27 cellular contexts compared by ENCODE assay signal in the genomic region with DNA sequence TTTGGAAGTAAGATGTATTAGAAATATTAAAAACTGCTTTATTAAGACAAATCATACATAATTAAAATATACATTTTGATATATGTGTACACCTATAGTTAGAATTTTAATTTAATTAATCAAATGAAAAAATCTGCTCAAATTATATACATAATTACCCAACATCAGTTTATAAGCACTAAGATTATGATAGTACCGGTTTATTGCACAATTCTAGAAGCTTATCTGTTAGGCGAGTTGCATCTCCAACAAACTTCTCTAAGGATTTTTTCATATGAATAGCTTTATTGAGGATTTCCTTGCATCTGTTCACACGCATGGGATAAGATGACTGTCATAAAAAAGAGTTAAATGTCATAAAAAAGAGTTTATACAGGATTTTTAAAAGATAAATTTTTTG.
"Had no signal": no experiment of that assay in that cellular context is flagged by ENCODE, and none has a peak within 500 bp of the region (broad histone marks: within the 10 kb centered on the region; RNA-seq: fewer than 3 reads in every experiment).

No MANE protein-coding gene starts in this region.

- H3K27me3 ChIP-seq: esophagus muscularis mucosa had no signal

- FAIRE-seq: astrocyte had no signal

- ATAC-seq: activated CD8-positive, alpha-beta memory T cell treated with anti-CD3 and anti-CD28 coated beads, Interleukin-2, amount 10 ng/mL, durations not matched to agents 7 days and 5 days; activated CD8-positive, alpha-beta T cell treated with anti-CD3 and anti-CD28 coated beads, Interleukin-2, amount 10 ng/mL, durations not matched to agents 7 days and 5 days; activated naive CD4-positive, alpha-beta T cell treated with anti-CD3 and anti-CD28 coated beads, Interleukin-2, amount 50 U/mL, for 72 hours; effector memory CD8-positive, alpha-beta T cell; WTC11 had no signal

- H3K4me1 ChIP-seq: esophagus muscularis mucosa had no signal

- H3K9me3 ChIP-seq: esophagus muscularis mucosa had no signal

- DNase-seq: activated CD4-positive, alpha-beta T cell treated with anti-CD3 and anti-CD28 coated beads for 48 hours; activated CD4-positive, alpha-beta T cell treated with anti-CD3 and anti-CD28 coated beads, Interleukin-2, amount 50 U/mL, for 1 hour; activated CD4-positive, alpha-beta T cell treated with anti-CD3 and anti-CD28 coated beads, Interleukin-2, amount 50 U/mL, for 48 hours; activated CD8-positive, alpha-beta memory T cell treated with anti-CD3 and anti-CD28 coated beads, Interleukin-2, amount 10 ng/mL, durations not matched to agents 7 days and 5 days; activated CD8-positive, alpha-beta memory T cell treated with anti-CD3 and anti-CD28 coated beads, Interleukin-2, amount 50 U/mL, for 4 hours; activated CD8-positive, alpha-beta T cell treated with anti-CD3 and anti-CD28 coated beads, Interleukin-2, amount 10 ng/mL, durations not matched to agents 7 days and 5 days; activated effector memory CD4-positive, alpha-beta T cell treated with anti-CD3 and anti-CD28 coated beads, Interleukin-2, amount 50 U/mL, for 16 hours; activated naive CD4-positive, alpha-beta T cell treated with anti-CD3 and anti-CD28 coated beads, Interleukin-2, amount 10 ng/mL, durations not matched to agents 7 days and 5 days; activated naive CD8-positive, alpha-beta T cell treated with anti-CD3 and anti-CD28 coated beads, Interleukin-2, amount 10 ng/mL, durations not matched to agents 7 days and 5 days; activated T-cell treated with anti-CD3 and anti-CD28 coated beads, Interleukin-2, amount 50 U/mL, for 1 hour; activated T-cell treated with anti-CD3 and anti-CD28 coated beads, Interleukin-2, amount 50 U/mL, for 48 hours; amniotic stem cell; anterior cingulate cortex; caudate nucleus; cortex of kidney; dermis blood vessel endothelial cell; effector CD4-positive, alpha-beta T cell; effector memory CD8-positive, alpha-beta T cell; erythroblast; foreskin melanocyte; head of caudate nucleus; T-helper 2 cell had no signal

- H3K27ac ChIP-seq: esophagus muscularis mucosa, VCaP had no signal

- H3K4me3 ChIP-seq: esophagus muscularis mucosa had no signal
